8 cellular contexts compared by ENCODE assay signal in the genomic region with DNA sequence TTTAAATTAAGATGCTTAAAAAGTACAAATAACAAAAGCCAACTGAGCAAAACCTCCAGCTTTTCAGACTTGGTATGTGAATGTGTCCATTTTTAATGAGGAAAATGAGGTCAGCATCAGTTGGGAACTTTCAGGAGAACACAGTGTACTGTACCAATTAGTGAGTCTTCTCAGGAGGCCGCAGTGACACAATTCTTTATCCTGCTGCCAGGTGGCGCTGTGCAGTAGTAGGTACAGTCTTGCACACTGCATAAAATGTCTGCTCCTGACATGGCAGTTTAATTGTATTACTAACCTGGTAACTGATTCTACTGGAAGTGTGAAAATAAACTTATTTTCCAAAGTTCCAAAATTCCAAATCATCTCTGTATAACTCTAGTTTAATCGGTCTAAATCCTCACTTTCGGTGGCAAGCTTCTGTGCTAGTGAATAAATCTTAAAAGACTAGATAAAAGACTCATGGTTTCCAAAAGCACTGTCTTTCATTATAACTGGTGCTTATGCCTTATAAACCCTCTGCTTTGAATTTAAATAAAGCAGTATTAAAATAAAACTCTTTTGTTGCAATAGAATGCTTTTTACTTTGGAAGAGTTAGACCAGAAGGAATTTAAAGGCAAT.
A peak's percentile ranks its signal among the peaks of the same experiment; 100 is the strongest.
DNase-seq lines count a peak whose midpoint lies in the region; ATAC-seq and TF ChIP-seq lines count a peak whose summit lies in the region.

No MANE protein-coding gene starts in this region.

- H3K4me3 ChIP-seq in adipocyte (ENCODE audit: low read length) (no peak overlapping the region), retinal pigment epithelial cell (ENCODE audit: low read length) (no peak overlapping the region)

- peak; percentile 56 to 86 (median 78) for DNase-seq in NCI-H1417 (lab: John Stamatoyannopoulos, UW)
- peak; percentile 25 to 68 for DNase-seq in SW 1271 (lab: John Stamatoyannopoulos, UW)
- DNase-seq in adipocyte (ENCODE audit: low read depth) = peak; percentile 82
- peak; percentile 68 for DNase-seq in left ventricle myocardium superior
- peak; percentile 23 for DNase-seq in retinal pigment epithelial cell (ENCODE audit: low read depth)

- no peaks in the 10 kb centered on the region for H3K36me3 ChIP-seq in adipocyte (ENCODE audit: control insufficient read depth, insufficient read depth, low read length, severe bottlenecking)

- ATAC-seq in GM18499 (IDR thresholded peaks at IDR 0.05; ENCODE audit: insufficient read depth, unreplicated experiment) (peak; percentile 91), HG02870 (IDR thresholded peaks at IDR 0.05; ENCODE audit: unreplicated experiment) (peak; percentile 99), left ventricle myocardium superior (peak; percentile 90)

- no peak overlapping the region for H3K9ac ChIP-seq in adipocyte (ENCODE audit: low read length)

- no peak overlapping the region for H3K27ac ChIP-seq in 22Rv1

- TF ChIP-seq CTCF in 22Rv1 (IDR thresholded peaks at IDR 0.05) (peak; percentile 94), retinal pigment epithelial cell (conservative IDR thresholded peaks at IDR 0.05; ENCODE audit: low read depth, low read length) (peak; percentile 92)

- H3K9me3 ChIP-seq in adipocyte (ENCODE audit: control insufficient read depth, low read length) = no peaks in the 10 kb centered on the region

- H3K27me3 ChIP-seq in adipocyte (replicated peaks; ENCODE audit: control insufficient read depth, insufficient read depth, low read length) = no peaks in the 10 kb centered on the region

- intact Hi-C loops in left ventricle myocardium superior (cut with micrococcal nuclease) = no loop called here

- no peaks in the 10 kb centered on the region for H3K4me1 ChIP-seq in adipocyte (ENCODE audit: control insufficient read depth, insufficient read depth, low read length)

Comparison
In these comparisons a context has a peak if more than half of its experiments do, and no peak if none do; other contexts are left out.
1. DNase-seq: peak in every context shown above with its lines; median percentile 82 in adipocyte; 78 in NCI-H1417; 68 in left ventricle myocardium superior; 46 in SW 1271; 23 in retinal pigment epithelial cell.